In genomic region chr14:105249175-105250007, GRCh38 we compare ENCODE assay signal across 8 cellular contexts. TPM values are rescaled to one million over a fixed set of nuclear protein-coding genes. Genes with fewer than 3 reads are reported as not detected.
DNase-seq lines count a peak whose midpoint lies in the region; ATAC-seq, FAIRE-seq and TF ChIP-seq lines count a peak whose summit lies in the region.

No MANE protein-coding gene starts in this region.

- POLR2A ChIA-PET in naive thymus-derived CD8-positive, alpha-beta T cell (lab: Charles Lee) = interaction anchor here (1.2 to 2.1 kb wide), 4 partner anchors 52 to 66 kb away, joined by 3 to 22 read pairs (median 9); partner anchors contain the start of genes BRF1 and PACS2

- no peak for ATAC-seq in naive thymus-derived CD8-positive, alpha-beta T cell
- ATAC-seq in HG03469 (IDR thresholded peaks at IDR 0.05; ENCODE audit: unreplicated experiment) = no peak

- H3K27me3 ChIP-seq in effector memory CD4-positive, alpha-beta T cell (replicated peaks; ENCODE audit: control insufficient read depth, insufficient read depth, low read length, poor library complexity, severe bottlenecking) = no peaks in the 10 kb centered on the region

- DNase-seq in CD14-positive monocyte (ENCODE audit: low spot score) (no peak), NB4 (ENCODE audit: low read depth) (peak; percentile 12), SHP77 treated with DMSO at 0.1 percent for 48 hours (lab: John Stamatoyannopoulos, UW) (no peak), DMS79 (lab: John Stamatoyannopoulos, UW) (no peak), GM12892 (ENCODE audit: insufficient read length) (no peak)
- no peak for DNase-seq in effector memory CD4-positive, alpha-beta T cell
- DNase-seq in naive thymus-derived CD8-positive, alpha-beta T cell = no peak

- H3K27ac Mint-ChIP-seq in CD14-positive monocyte = peak overlapping the region; percentile 35 to 82 (median 54)
- peak overlapping the region in 9 of 10 donors; percentile 46 to 92 (median 76) for H3K27ac Mint-ChIP-seq in naive thymus-derived CD8-positive, alpha-beta T cell

- peak overlapping the region; percentile 60 for H3K27ac ChIP-seq in effector memory CD4-positive, alpha-beta T cell (ENCODE audit: insufficient read depth, low read length, poor library complexity, severe bottlenecking)

- peaks cover 14% of the 10 kb centered on the region for H3K4me1 ChIP-seq in effector memory CD4-positive, alpha-beta T cell (ENCODE audit: control insufficient read depth, insufficient read depth, low read length, poor library complexity, severe bottlenecking)

- intact Hi-C loops in CD14-positive monocyte (cut with micrococcal nuclease) = no loop called here

- no peak for FAIRE-seq in GM12892 (lab: Jason Lieb, UNC)

- peaks cover 14% of the 10 kb centered on the region for H3K36me3 ChIP-seq in effector memory CD4-positive, alpha-beta T cell (ENCODE audit: control insufficient read depth, insufficient read depth, low read length)

- H3K4me3 ChIP-seq in NB4 (ENCODE audit: low read depth, low read length) = no peak overlapping the region
- peak overlapping the region; percentile 61 for H3K4me3 ChIP-seq in effector memory CD4-positive, alpha-beta T cell (ENCODE audit: insufficient read depth, low read depth, low read length, poor library complexity, severe bottlenecking)

- TF ChIP-seq POLR2A in NB4 (IDR thresholded peaks at IDR 0.05; ENCODE audit: extremely low read depth, insufficient read length) (no peak), GM12892 (IDR thresholded peaks at IDR 0.05; ENCODE audit: low read depth, low read length) (no peak)

- TF ChIP-seq CTCF in CD14-positive monocyte (IDR thresholded peaks at IDR 0.05) = no peak
- TF ChIP-seq CTCF in NB4 (IDR thresholded peaks at IDR 0.05; ENCODE audit: low read depth, low read length) = no peak

- peak overlapping the region; percentile 72 to 74 for H3K4me3 Mint-ChIP-seq in CD14-positive monocyte
- H3K4me3 Mint-ChIP-seq in naive thymus-derived CD8-positive, alpha-beta T cell = peak overlapping the region; percentile 60 to 87 (median 74)

- H3K9me3 Mint-ChIP-seq in CD14-positive monocyte = peaks cover 0 to 3% (median 0%) of the 10 kb centered on the region in 7 donors
- H3K9me3 Mint-ChIP-seq in naive thymus-derived CD8-positive, alpha-beta T cell = no peaks in the 10 kb centered on the region

- no peaks in the 10 kb centered on the region for H3K9me3 ChIP-seq in effector memory CD4-positive, alpha-beta T cell (ENCODE audit: control insufficient read depth, low read length)

- H3K27me3 Mint-ChIP-seq in CD14-positive monocyte (ENCODE audit: low read depth in 3 of 3) = peaks cover 0 to 1% (median 0%) of the 10 kb centered on the region in 3 donors
- no peaks in the 10 kb centered on the region for H3K27me3 Mint-ChIP-seq in naive thymus-derived CD8-positive, alpha-beta T cell

- H3K4me1 Mint-ChIP-seq in CD14-positive monocyte = peaks cover 19% of the 10 kb centered on the region
- H3K4me1 Mint-ChIP-seq in naive thymus-derived CD8-positive, alpha-beta T cell = peaks cover 12 to 41% (median 35%) of the 10 kb centered on the region in 4 donors

- H3K36me3 Mint-ChIP-seq in CD14-positive monocyte = peaks cover 50 to 64% of the 10 kb centered on the region in 2 donors
- peaks cover 0 to 29% (median 1%) of the 10 kb centered on the region in 3 donors for H3K36me3 Mint-ChIP-seq in naive thymus-derived CD8-positive, alpha-beta T cell

RNA-seq across cellular contexts. Expression of gene BTBD6, which starts 1.1 kb away (rescaled TPM):
- 1 to 10 TPM; 1.3 to 6.3 TPM for polyA plus RNA-seq in CD14-positive monocyte
- total RNA-seq in naive thymus-derived CD8-positive, alpha-beta T cell = 10 to 100 TPM; 42.0 to 42.8 TPM
- polyA plus RNA-seq in naive thymus-derived CD8-positive, alpha-beta T cell = 10 to 100 TPM in 2 of 3 donors, 1 to 10 TPM in 1; 5.5 to 15.6 (median 14.9) TPM
- 25.8 TPM for polyA plus RNA-seq in GM12892 (2012; ENCODE audit: missing spikeins)

RNA-seq across cellular contexts. Expression of gene BRF1, which starts 51.4 kb away (rescaled TPM):
- 1 to 10 TPM; 2.3 to 2.5 TPM for polyA plus RNA-seq in CD14-positive monocyte
- 10 to 100 TPM; 52.4 to 63.5 TPM for total RNA-seq in naive thymus-derived CD8-positive, alpha-beta T cell
- polyA plus RNA-seq in naive thymus-derived CD8-positive, alpha-beta T cell = 10 to 100 TPM in 1 of 3 donors, 1 to 10 TPM in 2; 7.1 to 10.9 (median 9.2) TPM
- polyA plus RNA-seq in GM12892 (2012; ENCODE audit: missing spikeins) = 6.4 TPM
